Comparison of ENCODE assay signal across 1 cellular context in the genomic region with DNA sequence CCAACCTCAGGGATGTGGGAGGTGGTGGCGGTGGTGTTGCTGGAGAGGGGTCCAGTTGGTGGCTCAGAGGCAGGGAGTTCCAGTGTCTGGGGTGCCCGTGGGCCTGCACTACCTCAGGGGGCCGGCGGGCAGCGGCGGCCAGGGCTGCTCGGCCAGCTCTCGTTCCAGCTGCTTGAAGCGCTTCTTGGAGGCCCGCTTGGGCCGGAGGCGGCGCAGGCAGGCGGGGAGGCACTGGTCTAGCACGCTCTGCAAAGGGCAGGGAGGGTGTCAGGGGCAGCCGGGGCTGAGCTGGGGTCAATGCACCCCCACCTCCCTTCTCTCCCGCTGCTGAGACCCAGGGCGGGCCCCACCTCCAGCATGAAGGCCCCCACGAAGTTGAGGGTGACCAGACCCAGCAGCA.
TF ChIP-seq lines count a peak whose summit lies in the region.

No MANE protein-coding gene starts in this region.

TF ChIP-seq in K562, 482 proteins besides CTCF, POLR2A, EP300 and RAD21:
- no peak for TF ChIP-seq ETS2 (tag; IDR thresholded peaks at IDR 0.05; ENCODE audit: borderline replicate concordance, poor library complexity, severe bottlenecking)
- TF ChIP-seq PCBP1 (IDR thresholded peaks at IDR 0.05; ENCODE audit: low read depth, low read length, poor library complexity, severe bottlenecking): peak; percentile 22
- no peak for TF ChIP-seq ESRRB (CRISPR knock-in tag; IDR thresholded peaks at IDR 0.05; ENCODE audit: borderline replicate concordance)
TF ChIP-seq in K562: peak in this region for 1.
